Comparison of ENCODE assay signal across 18 cellular contexts in genomic region chr11:131561486-131561885, GRCh38.
DNase-seq lines count a peak whose midpoint lies in the region; ATAC-seq, FAIRE-seq and TF ChIP-seq lines count a peak whose summit lies in the region.
"Had no signal": no experiment of that assay in that cellular context is flagged by ENCODE, and none has a peak within 500 bp of the region (broad histone marks: within the 10 kb centered on the region; RNA-seq: fewer than 3 reads in every experiment).

No MANE protein-coding gene starts in this region.

- H3K36me3 ChIP-seq in gastroesophageal sphincter, result no peaks in the 10 kb centered on the region
- H3K36me3 ChIP-seq: BLaER1 treated with 17β-estradiol and CSF1 and Interleukin-3, amounts not matched to agents 10 nM and 100 nM; HAP-1 had no signal

- H3K27me3 Mint-ChIP-seq in nephron progenitor cell (ENCODE audit: low read depth, poor library complexity), result peaks cover 11% of the 10 kb centered on the region
- no peaks in the 10 kb centered on the region for H3K27me3 Mint-ChIP-seq in stimulated activated naive B cell treated with anti-CD40 and anti-IgM and Interleukin-4, amounts not matched to agents 10 μg/mL and 1 μg/mL and 100 μg/mL, for 72 hours

- H3K27me3 ChIP-seq in gastroesophageal sphincter, result no peaks in the 10 kb centered on the region
- H3K27me3 ChIP-seq: BLaER1 treated with 17β-estradiol and CSF1 and Interleukin-3, amounts not matched to agents 10 nM and 100 nM had no signal

- H3K27ac Mint-ChIP-seq in nephron progenitor cell, result peak overlapping the region; percentile 7
- no peak overlapping the region for H3K27ac Mint-ChIP-seq in stimulated activated naive B cell treated with anti-CD40 and anti-IgM and Interleukin-4, amounts not matched to agents 10 μg/mL and 1 μg/mL and 100 μg/mL, for 72 hours

- no peak for TF ChIP-seq POLR2A in gastroesophageal sphincter (IDR thresholded peaks at IDR 0.05)

- H3K9me3 ChIP-seq in gastroesophageal sphincter, result peaks cover 0 to 7% (median 0%) of the 10 kb centered on the region in 3 donors
- H3K9me3 ChIP-seq: BLaER1 treated with 17β-estradiol and CSF1 and Interleukin-3, amounts not matched to agents 10 nM and 100 nM; HAP-1 had no signal

- H3K4me3 ChIP-seq in AG10803 (ENCODE audit: low read length) (no peak overlapping the region), gastroesophageal sphincter (no peak overlapping the region)
- H3K4me3 ChIP-seq: BLaER1 treated with 17β-estradiol and CSF1 and Interleukin-3, amounts not matched to agents 10 nM and 100 nM; HAP-1 had no signal

- H3K4me3 Mint-ChIP-seq in nephron progenitor cell, result no peak overlapping the region
- H3K4me3 Mint-ChIP-seq in stimulated activated naive B cell treated with anti-CD40 and anti-IgM and Interleukin-4, amounts not matched to agents 10 μg/mL and 1 μg/mL and 100 μg/mL, for 72 hours, result no peak overlapping the region

- H3K4me1 Mint-ChIP-seq in nephron progenitor cell, result peaks cover 54% of the 10 kb centered on the region
- H3K4me1 Mint-ChIP-seq in stimulated activated naive B cell treated with anti-CD40 and anti-IgM and Interleukin-4, amounts not matched to agents 10 μg/mL and 1 μg/mL and 100 μg/mL, for 72 hours, result no peaks in the 10 kb centered on the region

- H3K9me3 Mint-ChIP-seq in nephron progenitor cell, result no peaks in the 10 kb centered on the region
- H3K9me3 Mint-ChIP-seq in stimulated activated naive B cell treated with anti-CD40 and anti-IgM and Interleukin-4, amounts not matched to agents 10 μg/mL and 1 μg/mL and 100 μg/mL, for 72 hours, result peaks cover 0 to 8% of the 10 kb centered on the region in 2 donors

- FAIRE-seq in RCC 7860 (lab: Jason Lieb, UNC), result no peak
- FAIRE-seq: GM19239 had no signal

- WGBS in gastroesophageal sphincter (ENCODE audit: low coverage in 1 of 2), 2 donors, result 0 to 62% methylated on average over 1 to 4 of the region's 4 CpGs

- ATAC-seq in gastroesophageal sphincter (peak; percentile 83), GM18907 (IDR thresholded peaks at IDR 0.05; ENCODE audit: unreplicated experiment) (no peak)
- ATAC-seq in stimulated activated naive B cell treated with anti-CD40 and anti-IgM and Interleukin-4, amounts not matched to agents 10 μg/mL and 1 μg/mL and 100 μg/mL, for 72 hours (replicated peaks), result no peak

- H3K36me3 Mint-ChIP-seq in nephron progenitor cell (ENCODE audit: low read depth), result no peaks in the 10 kb centered on the region
- no peaks in the 10 kb centered on the region for H3K36me3 Mint-ChIP-seq in stimulated activated naive B cell treated with anti-CD40 and anti-IgM and Interleukin-4, amounts not matched to agents 10 μg/mL and 1 μg/mL and 100 μg/mL, for 72 hours

- DNase-seq in AG10803 (ENCODE audit: low read depth), result peak; percentile 13
- DNase-seq in HT1080 (ENCODE audit: low read depth), result peak; percentile 83
- DNase-seq in nephron progenitor cell, result no peak
- DNase-seq in NCI-H69 (lab: John Stamatoyannopoulos, UW), result no peak
- DNase-seq in RCC 7860 (ENCODE audit: low spot score), result no peak
- no peak for DNase-seq in stimulated activated naive B cell treated with anti-CD40 and anti-IgM and Interleukin-4, amounts not matched to agents 10 μg/mL and 1 μg/mL and 100 μg/mL, for 72 hours
- DNase-seq: DND-41, NCI-H1417 treated with DMSO at 0.1 percent for 48 hours, NCI-H1930, NCI-H446, OCI-M1, RPMI8226 had no signal

- no peak for TF ChIP-seq CTCF in AG10803 (conservative IDR thresholded peaks at IDR 0.05; ENCODE audit: low read length)
- no peak for TF ChIP-seq CTCF in gastroesophageal sphincter (IDR thresholded peaks at IDR 0.05)
- TF ChIP-seq CTCF in nephron progenitor cell (IDR thresholded peaks at IDR 0.05), result no peak

- H3K4me1 ChIP-seq in gastroesophageal sphincter, result no peaks in the 10 kb centered on the region
- H3K4me1 ChIP-seq: BLaER1 treated with 17β-estradiol and CSF1 and Interleukin-3, amounts not matched to agents 10 nM and 100 nM; HAP-1 had no signal

- TF ChIP-seq EP300 in gastroesophageal sphincter (IDR thresholded peaks at IDR 0.05), result no peak

- H3K27ac ChIP-seq in gastroesophageal sphincter, result no peak overlapping the region
- H3K27ac ChIP-seq: 22Rv1; BLaER1 treated with 17β-estradiol and CSF1 and Interleukin-3, amounts not matched to agents 10 nM and 100 nM had no signal

Comparison
In these comparisons a context has a peak if more than half of its experiments do, and no peak if none do; other contexts are left out.
1. DNase-seq: peak in AG10803 (single experiment) and HT1080 (single experiment); none in nephron progenitor cell (single experiment), NCI-H69 (single experiment), RCC 7860 (single experiment) and stimulated activated naive B cell treated with anti-CD40 and anti-IgM and Interleukin-4, amounts not matched to agents 10 μg/mL and 1 μg/mL and 100 μg/mL, for 72 hours (single experiment).